13 cellular contexts compared by ENCODE assay signal in the genomic region with DNA sequence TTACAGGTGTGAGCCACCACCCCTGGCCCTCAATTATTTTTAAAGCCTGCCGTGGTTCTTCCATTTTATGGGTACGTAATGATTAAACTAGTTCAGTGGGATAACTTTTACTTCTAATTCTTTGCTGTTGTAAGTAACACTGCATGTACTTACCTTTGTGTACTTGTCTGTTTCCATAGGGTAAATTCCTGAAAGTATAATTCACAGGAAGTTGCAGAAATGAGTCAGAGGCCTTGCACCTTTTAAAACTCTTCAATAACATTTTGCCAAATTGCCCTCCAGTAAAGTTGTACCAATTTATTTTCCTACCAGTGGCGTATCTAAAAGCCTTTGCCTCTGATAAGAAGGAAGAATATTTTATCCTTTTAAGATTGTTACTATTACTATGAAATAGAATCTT.
A peak's percentile ranks its signal among the peaks of the same experiment; 100 is the strongest.
DNase-seq lines count a peak whose midpoint lies in the region; ATAC-seq, FAIRE-seq and TF ChIP-seq lines count a peak whose summit lies in the region.
"Had no signal": no experiment of that assay in that cellular context is flagged by ENCODE, and none has a peak within 500 bp of the region (broad histone marks: within the 10 kb centered on the region; RNA-seq: fewer than 3 reads in every experiment).

No MANE protein-coding gene starts in this region.

- peaks cover 18% of the 10 kb centered on the region for H3K4me1 ChIP-seq in GM12878 (ENCODE audit: control insufficient read depth, insufficient read depth, low read length)
- peaks cover 61% of the 10 kb centered on the region in 2 donors for H3K4me1 ChIP-seq in naive thymus-derived CD4-positive, alpha-beta T cell (ENCODE audit: control insufficient read depth in 2 of 2, insufficient read depth in 2 of 2, low read length in 2 of 2)

- in situ Hi-C loops in GM12878 (cut with MboI) = no loop called here

- H3K9me3 Mint-ChIP-seq in naive thymus-derived CD4-positive, alpha-beta T cell = peaks cover 0 to 17% (median 0%) of the 10 kb centered on the region in 11 donors

- intact Hi-C loops in GM12878 (cut with micrococcal nuclease; ENCODE audit: unreplicated experiment) = loop anchor here (2.0 to 5.0 kb wide), 2 partner anchors 19 to 115 kb away; no protein-coding TSS in a partner anchor
- intact Hi-C loops in naive thymus-derived CD4-positive, alpha-beta T cell (cut with micrococcal nuclease) = loop anchor here in 1 of 2 donors (5.0 kb wide), 1 partner anchor 55 kb away; no protein-coding TSS in a partner anchor
- intact Hi-C loops in Right ventricle myocardium inferior (cut with DNase I) = no loop called here

- peak overlapping the region; percentile 30; the same call in 1 of the 2 replicates for H3K4me2 ChIP-seq in GM12878 (ENCODE audit: control insufficient read depth, insufficient read depth)

- POLR2A ChIA-PET in GM12878 (lab: Charles Lee) = interaction anchor here (0.6 to 1.4 kb wide), 2 partner anchors 63 to 73 kb away, joined by 3 to 4 read pairs; no protein-coding TSS in a partner anchor
- POLR2A ChIA-PET in naive thymus-derived CD4-positive, alpha-beta T cell (lab: Charles Lee) = interaction anchor here (0.7 kb wide), 1 partner anchor 16 kb away, joined by 3 read pairs; no protein-coding TSS in a partner anchor

- FAIRE-seq in GM12878 (lab: Jason Lieb, UNC) = no peak

- no peak for TF ChIP-seq EP300 in GM12878 (IDR thresholded peaks at IDR 0.05; ENCODE audit: borderline replicate concordance in 1 of 2, control insufficient read depth in 1 of 2, low read depth in 2 of 2, low read length in 2 of 2)

- TF ChIP-seq POLR2A in GM12878 (IDR thresholded peaks at IDR 0.05; ENCODE audit: low read depth, low read length) = no peak

- H2AFZ ChIP-seq in GM12878 (ENCODE audit: control insufficient read depth, low read depth, low read length) = no peak overlapping the region

- no peak overlapping the region; the same call in 1 of the 2 replicates for H3K27ac ChIP-seq in GM12878 (ENCODE audit: control insufficient read depth, insufficient read depth)
- no peak overlapping the region for H3K27ac ChIP-seq in naive thymus-derived CD4-positive, alpha-beta T cell (ENCODE audit: low read depth, low read length)

- BruUV-seq in GM12878 (replicated peaks; lab: Mats Ljungman, UMichigan) = no TSS peak

- H3K27ac Mint-ChIP-seq in naive thymus-derived CD4-positive, alpha-beta T cell = peak overlapping the region in 6 of 9 donors; percentile 2 to 89 (median 68)

- no peaks in the 10 kb centered on the region for H3K27me3 ChIP-seq in GM12878 (replicated peaks in 1 of 2; ENCODE audit: control insufficient read depth in 2 of 2, insufficient read depth in 2 of 2, low read length in 1 of 2)
- no peaks in the 10 kb centered on the region for H3K27me3 ChIP-seq in naive thymus-derived CD4-positive, alpha-beta T cell (ENCODE audit: control insufficient read depth in 2 of 2, insufficient read depth in 2 of 2, low read length in 2 of 2)

- SMC1A ChIA-PET in GM12878 (lab: Charles Lee; ENCODE audit: uncharacterized antibody, unreplicated experiment) = interaction anchor here (0.7 to 1.9 kb wide), 7 partner anchors 11 to 64 kb away, joined by 3 to 15 read pairs (median 4); no protein-coding TSS in a partner anchor

- RAD21 ChIA-PET in GM12878 (lab: Charles Lee; ENCODE audit: unreplicated experiment) = interaction anchor here (1.2 to 1.7 kb wide), 2 partner anchors 21 to 109 kb away, joined by 4 to 6 read pairs; no protein-coding TSS in a partner anchor

- no peak for TF ChIP-seq CTCF in GM12878 (IDR thresholded peaks at IDR 0.05 in 2 of 3, conservative IDR thresholded peaks at IDR 0.05 in 1 of 3; ENCODE audit: control insufficient read depth in 2 of 3, extremely low read depth in 1 of 3, insufficient read depth in 1 of 3, low read depth in 3 of 3, low read length in 3 of 3)

- peaks cover 4 to 71% (median 18%) of the 10 kb centered on the region in 5 donors for H3K36me3 Mint-ChIP-seq in naive thymus-derived CD4-positive, alpha-beta T cell

- H4K20me1 ChIP-seq in GM12878 (ENCODE audit: control insufficient read depth, insufficient read depth) = no peaks in the 10 kb centered on the region

- peaks cover 67 to 98% (median 88%) of the 10 kb centered on the region in 7 donors for H3K4me1 Mint-ChIP-seq in naive thymus-derived CD4-positive, alpha-beta T cell

- no peak overlapping the region for H3K4me3 ChIP-seq in GM12878
- no peak overlapping the region for H3K4me3 ChIP-seq in naive thymus-derived CD4-positive, alpha-beta T cell (ENCODE audit: low read length)

- peak; percentile 60 for DNase-seq in EL
- DNase-seq in NCI-H226 = peak; percentile 81
- no peak for DNase-seq in GM12878 (ENCODE audit: low read depth, low spot score)
- no peak for DNase-seq in naive thymus-derived CD4-positive, alpha-beta T cell
- no peak for DNase-seq in D341Med (ENCODE audit: low spot score)
- DNase-seq in Right ventricle myocardium inferior (ENCODE audit: missing footprints) = no peak
- DNase-seq in stimulated activated CD4-positive, alpha-beta T cell treated with anti-CD3 and anti-CD28 coated beads, Interleukin-15, amount 100 ng/mL, for 24 hours = no peak
- DNase-seq: activated CD4-positive, alpha-beta T cell treated with anti-CD3 and anti-CD28 coated beads for 4 hours; DMS 273 treated with DMSO at 0.1 percent for 48 hours; islet precursor cell; MM.1S; nephron progenitor cell had no signal

- H3K79me2 ChIP-seq in GM12878 (ENCODE audit: control insufficient read depth, insufficient read depth, low read length) = peaks cover 31% of the 10 kb centered on the region

- WGBS in GM12878 (ENCODE audit: insufficient coverage, insufficient replicate concordance, low lambda C conversion rate, missing lambda C conversion rate) = 99% methylated on average over 3 of the region's 3 CpGs

- peaks cover 2% of the 10 kb centered on the region; the same call in 1 of the 3 replicates for H3K9me3 ChIP-seq in GM12878 (replicated peaks; ENCODE audit: control insufficient read depth, insufficient read depth, low read length)
- H3K9me3 ChIP-seq in naive thymus-derived CD4-positive, alpha-beta T cell (ENCODE audit: control insufficient read depth in 2 of 3, low read length in 3 of 3) = no peaks in the 10 kb centered on the region

- no peak overlapping the region for H3K9ac ChIP-seq in GM12878 (ENCODE audit: control insufficient read depth, insufficient read depth, low read length)

- H3K4me3 Mint-ChIP-seq in naive thymus-derived CD4-positive, alpha-beta T cell = peak overlapping the region in 3 of 10 donors; percentile 9 to 25 (median 23)
- H3K4me3 Mint-ChIP-seq: brain, nephron progenitor cell had no signal

- ATAC-seq in GM12878 (no peak), Right ventricle myocardium inferior (no peak)
- ATAC-seq in naive thymus-derived CD4-positive, alpha-beta T cell = no peak

- no peaks in the 10 kb centered on the region for H3K27me3 Mint-ChIP-seq in naive thymus-derived CD4-positive, alpha-beta T cell
- H3K27me3 Mint-ChIP-seq: brain had no signal

- peaks cover 5 to 24% of the 10 kb centered on the region in 2 experiments for H3K36me3 ChIP-seq in GM12878 (ENCODE audit: control insufficient read depth in 2 of 2, insufficient read depth in 2 of 2, low read length in 1 of 2)
- H3K36me3 ChIP-seq in naive thymus-derived CD4-positive, alpha-beta T cell (ENCODE audit: control insufficient read depth in 2 of 3, insufficient read depth in 3 of 3, low read length in 3 of 3) = no peaks in the 10 kb centered on the region

- no peak for TF ChIP-seq RAD21 in GM12878 (IDR thresholded peaks at IDR 0.05; ENCODE audit: insufficient read depth, low read depth, low read length)

- CTCF ChIA-PET in GM12878 (lab: Yijun Ruan, JAX) = interaction anchor here (0.7 to 1.4 kb wide), 2 partner anchors 140 to 761 kb away, joined by 3 read pairs; no protein-coding TSS in a partner anchor
- CTCF ChIA-PET in naive thymus-derived CD4-positive, alpha-beta T cell (lab: Charles Lee) = interaction anchor here (0.7 kb wide), 1 partner anchor 17 kb away, joined by 4 read pairs; no protein-coding TSS in a partner anchor

TF ChIP-seq in GM12878, 131 proteins besides CTCF, POLR2A, EP300 and RAD21:
- TF ChIP-seq, protein P1, sequence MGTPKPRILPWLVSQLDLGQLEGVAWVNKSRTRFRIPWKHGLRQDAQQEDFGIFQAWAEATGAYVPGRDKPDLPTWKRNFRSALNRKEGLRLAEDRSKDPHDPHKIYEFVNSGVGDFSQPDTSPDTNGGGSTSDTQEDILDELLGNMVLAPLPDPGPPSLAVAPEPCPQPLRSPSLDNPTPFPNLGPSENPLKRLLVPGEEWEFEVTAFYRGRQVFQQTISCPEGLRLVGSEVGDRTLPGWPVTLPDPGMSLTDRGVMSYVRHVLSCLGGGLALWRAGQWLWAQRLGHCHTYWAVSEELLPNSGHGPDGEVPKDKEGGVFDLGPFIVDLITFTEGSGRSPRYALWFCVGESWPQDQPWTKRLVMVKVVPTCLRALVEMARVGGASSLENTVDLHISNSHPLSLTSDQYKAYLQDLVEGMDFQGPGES (IDR thresholded peaks at IDR 0.05) = no peak
- TF ChIP-seq NFYA (IDR thresholded peaks at IDR 0.05; ENCODE audit: borderline replicate concordance, low read depth, low read length) (no peak), BHLHE40 (IDR thresholded peaks at IDR 0.05; ENCODE audit: borderline replicate concordance in 1 of 2, low read depth in 2 of 2, low read length in 1 of 2) (no peak), IKZF2 (IDR thresholded peaks at IDR 0.05) (peak in 1 of 2 experiments; percentile 28; a peak in 1 of 4 replicates), IKZF1 (conservative IDR thresholded peaks at IDR 0.05) (0 out of 2 replicates have a peak, but pooled peaks have one; percentile 23)

Comparison
In these comparisons a context has a peak if more than half of its experiments do, and no peak if none do; other contexts are left out.
1. DNase-seq: peak in EL (single experiment) and NCI-H226 (single experiment); none in GM12878 (single experiment), naive thymus-derived CD4-positive, alpha-beta T cell (0 of 9), D341Med (single experiment), Right ventricle myocardium inferior (single experiment) and stimulated activated CD4-positive, alpha-beta T cell treated with anti-CD3 and anti-CD28 coated beads, Interleukin-15, amount 100 ng/mL, for 24 hours (single experiment).